Comparison of ENCODE assay signal across 19 cellular contexts in genomic region chr4:2277956-2278355, GRCh38. TPM values are rescaled to one million over a fixed set of nuclear protein-coding genes. Genes with fewer than 3 reads are reported as not detected.
A peak's percentile ranks its signal among the peaks of the same experiment; 100 is the strongest.
DNase-seq lines count a peak whose midpoint lies in the region; ATAC-seq, FAIRE-seq and TF ChIP-seq lines count a peak whose summit lies in the region.
"Had no signal": no experiment of that assay in that cellular context is flagged by ENCODE, and none has a peak within 500 bp of the region (broad histone marks: within the 10 kb centered on the region; RNA-seq: fewer than 3 reads in every experiment).

No MANE protein-coding gene starts in this region.

- H3K9ac ChIP-seq in kidney (ENCODE audit: low read length in 2 of 2) = no peak overlapping the region

- no peak overlapping the region for H3K27ac Mint-ChIP-seq in natural killer cell treated with Interleukin-12 subunit alpha and Interleukin-12 subunit beta and Interleukin-15 and Interleukin-18, amount 100 ng/mL, for 72 hours
- no peak overlapping the region for H3K27ac Mint-ChIP-seq in natural killer cell
- peak overlapping the region; percentile 81 for H3K27ac Mint-ChIP-seq in T-helper 17 cell
- no peak overlapping the region for H3K27ac Mint-ChIP-seq in activated CD4-positive, alpha-beta memory T cell treated with anti-CD3 and anti-CD28 coated beads for 36 hours

- peak; percentile 6 for DNase-seq in natural killer cell treated with Interleukin-12 subunit alpha and Interleukin-12 subunit beta and Interleukin-15 and Interleukin-18, amount 100 ng/mL, for 72 hours (ENCODE audit: low spot score)
- no peak for DNase-seq in natural killer cell
- DNase-seq in T-helper 17 cell = no peak
- peak; percentile 6 for DNase-seq in kidney
- no peak for DNase-seq in activated CD4-positive, alpha-beta memory T cell treated with anti-CD3 and anti-CD28 coated beads for 36 hours
- DNase-seq in HEK293T (ENCODE audit: extremely low spot score) = no peak
- no peak for DNase-seq in DMS 273 (lab: John Stamatoyannopoulos, UW; ENCODE audit: unreplicated experiment)
- DNase-seq: AML-193; CD4-positive, alpha-beta memory T cell; GOT3; H7; Kasumi-1; KG1 had no signal

- H3K4me1 ChIP-seq in kidney (ENCODE audit: control insufficient read depth in 1 of 2, insufficient read depth in 1 of 2, low read depth in 1 of 2, low read length in 2 of 2) = peaks cover 0 to 4% of the 10 kb centered on the region in 2 donors
- H3K4me1 ChIP-seq: A549 had no signal

- H3K4me3 ChIP-seq in kidney (ENCODE audit: low read length in 2 of 2) = no peak overlapping the region
- H3K4me3 ChIP-seq: A549, GM12878 had no signal

- peaks cover 27% of the 10 kb centered on the region in 2 donors for H3K4me1 Mint-ChIP-seq in natural killer cell treated with Interleukin-12 subunit alpha and Interleukin-12 subunit beta and Interleukin-15 and Interleukin-18, amount 100 ng/mL, for 72 hours (ENCODE audit: low read depth in 2 of 2)
- peaks cover 30 to 40% of the 10 kb centered on the region in 2 donors for H3K4me1 Mint-ChIP-seq in natural killer cell
- H3K4me1 Mint-ChIP-seq in T-helper 17 cell = peaks cover 22% of the 10 kb centered on the region
- peaks cover 24% of the 10 kb centered on the region for H3K4me1 Mint-ChIP-seq in activated CD4-positive, alpha-beta memory T cell treated with anti-CD3 and anti-CD28 coated beads for 36 hours (ENCODE audit: low read depth)

- POLR2A ChIA-PET in activated CD4-positive, alpha-beta memory T cell treated with anti-CD3 and anti-CD28 coated beads for 36 hours (lab: Charles Lee) = no interaction called here
- POLR2A ChIA-PET in HEK293T (lab: Yijun Ruan, JAX) = no interaction called here

- CTCF ChIA-PET in activated CD4-positive, alpha-beta memory T cell treated with anti-CD3 and anti-CD28 coated beads for 36 hours (lab: Charles Lee) = no interaction called here
- CTCF ChIA-PET in HEK293T (lab: Yijun Ruan, JAX) = no interaction called here

- H3K36me3 ChIP-seq in kidney (ENCODE audit: control insufficient read depth in 1 of 2, insufficient read depth in 2 of 2, low read length in 2 of 2) = no peaks in the 10 kb centered on the region

- no peaks in the 10 kb centered on the region for H3K9me3 Mint-ChIP-seq in natural killer cell treated with Interleukin-12 subunit alpha and Interleukin-12 subunit beta and Interleukin-15 and Interleukin-18, amount 100 ng/mL, for 72 hours
- H3K9me3 Mint-ChIP-seq in natural killer cell = no peaks in the 10 kb centered on the region
- no peaks in the 10 kb centered on the region for H3K9me3 Mint-ChIP-seq in activated CD4-positive, alpha-beta memory T cell treated with anti-CD3 and anti-CD28 coated beads for 36 hours

- no peaks in the 10 kb centered on the region for H3K27me3 Mint-ChIP-seq in natural killer cell treated with Interleukin-12 subunit alpha and Interleukin-12 subunit beta and Interleukin-15 and Interleukin-18, amount 100 ng/mL, for 72 hours
- no peaks in the 10 kb centered on the region for H3K27me3 Mint-ChIP-seq in natural killer cell (ENCODE audit: low read depth in 2 of 2)
- H3K27me3 Mint-ChIP-seq in T-helper 17 cell = no peaks in the 10 kb centered on the region
- no peaks in the 10 kb centered on the region for H3K27me3 Mint-ChIP-seq in activated CD4-positive, alpha-beta memory T cell treated with anti-CD3 and anti-CD28 coated beads for 36 hours
- H3K27me3 Mint-ChIP-seq: CD4-positive, alpha-beta memory T cell had no signal

- H3K9me3 ChIP-seq in T-helper 17 cell (ENCODE audit: control insufficient read depth, low read length, poor library complexity, severe bottlenecking) (no peaks in the 10 kb centered on the region), kidney (ENCODE audit: control insufficient read depth in 1 of 2, low read length in 2 of 2) (no peaks in the 10 kb centered on the region)
- H3K9me3 ChIP-seq: A549 had no signal

- intact Hi-C loops in natural killer cell (cut with micrococcal nuclease) (no loop called here), kidney (cut with DNase I) (no loop called here)
- intact Hi-C loops in activated CD4-positive, alpha-beta memory T cell treated with anti-CD3 and anti-CD28 coated beads for 36 hours (cut with micrococcal nuclease) = no loop called here

- FAIRE-seq in kidney (lab: Jason Lieb, UNC) = no peak
- FAIRE-seq: A549, GM12878, HepG2 had no signal

- no peaks in the 10 kb centered on the region for H3K36me3 Mint-ChIP-seq in natural killer cell treated with Interleukin-12 subunit alpha and Interleukin-12 subunit beta and Interleukin-15 and Interleukin-18, amount 100 ng/mL, for 72 hours
- H3K36me3 Mint-ChIP-seq in natural killer cell = no peaks in the 10 kb centered on the region
- no peaks in the 10 kb centered on the region for H3K36me3 Mint-ChIP-seq in T-helper 17 cell (ENCODE audit: low read depth)
- no peaks in the 10 kb centered on the region for H3K36me3 Mint-ChIP-seq in activated CD4-positive, alpha-beta memory T cell treated with anti-CD3 and anti-CD28 coated beads for 36 hours

- no peak overlapping the region for H3K4me3 Mint-ChIP-seq in natural killer cell treated with Interleukin-12 subunit alpha and Interleukin-12 subunit beta and Interleukin-15 and Interleukin-18, amount 100 ng/mL, for 72 hours
- H3K4me3 Mint-ChIP-seq in natural killer cell (no peak overlapping the region), T-helper 17 cell (no peak overlapping the region)
- no peak overlapping the region for H3K4me3 Mint-ChIP-seq in activated CD4-positive, alpha-beta memory T cell treated with anti-CD3 and anti-CD28 coated beads for 36 hours
- H3K4me3 Mint-ChIP-seq: CD4-positive, alpha-beta memory T cell had no signal

- ATAC-seq in natural killer cell treated with Interleukin-12 subunit alpha and Interleukin-12 subunit beta and Interleukin-15 and Interleukin-18, amount 100 ng/mL, for 72 hours = no peak
- ATAC-seq in natural killer cell (no peak), T-helper 17 cell (no peak)
- ATAC-seq: A549, GM12878, HCT116, HepG2 had no signal

- H3K27ac ChIP-seq in kidney (ENCODE audit: low read depth in 2 of 2, low read length in 2 of 2) = no peak overlapping the region
- H3K27ac ChIP-seq: 22Rv1, A549, C4-2B had no signal

- no peak for TF ChIP-seq CTCF in natural killer cell (IDR thresholded peaks at IDR 0.05)
- TF ChIP-seq CTCF in kidney (IDR thresholded peaks at IDR 0.05; ENCODE audit: borderline replicate concordance, extremely low read depth, insufficient read depth) = no peak

TF ChIP-seq in HEK293T, 16 proteins besides CTCF, POLR2A, EP300 and RAD21:
- TF ChIP-seq L3MBTL2 (conservative IDR thresholded peaks at IDR 0.05) = no peak
- TF ChIP-seq SP1 (IDR thresholded peaks at IDR 0.05) = no peak
- TF ChIP-seq FOXM1 (IDR thresholded peaks at IDR 0.05; ENCODE audit: borderline replicate concordance) = no peak
- no peak for TF ChIP-seq HDGF (IDR thresholded peaks at IDR 0.05; ENCODE audit: borderline replicate concordance)
- no peak for TF ChIP-seq LEF1 (IDR thresholded peaks at IDR 0.05; ENCODE audit: borderline replicate concordance)
- no peak for TF ChIP-seq ZNF384 (IDR thresholded peaks at IDR 0.05)
- TF ChIP-seq BHLHE40 (IDR thresholded peaks at IDR 0.05; ENCODE audit: borderline replicate concordance) = no peak
- TF ChIP-seq ELF4 (IDR thresholded peaks at IDR 0.05) = no peak
- no peak for TF ChIP-seq NFRKB (IDR thresholded peaks at IDR 0.05)
- no peak for TF ChIP-seq TARDBP (IDR thresholded peaks at IDR 0.05)
- TF ChIP-seq FOXK2 (IDR thresholded peaks at IDR 0.05) = no peak
- no peak for TF ChIP-seq CTBP1 (IDR thresholded peaks at IDR 0.05; ENCODE audit: borderline replicate concordance)
- no peak for TF ChIP-seq FOXA1 (IDR thresholded peaks at IDR 0.05)
- no peak for TF ChIP-seq PKNOX1 (IDR thresholded peaks at IDR 0.05)
- TF ChIP-seq ARNT (IDR thresholded peaks at IDR 0.05) = no peak
- TF ChIP-seq SUZ12 (IDR thresholded peaks at IDR 0.05) = no peak

RNA-seq across cellular contexts. Expression of gene MXD4, which starts 16.0 kb away (rescaled TPM):
- total RNA-seq in natural killer cell treated with Interleukin-12 subunit alpha and Interleukin-12 subunit beta and Interleukin-15 and Interleukin-18, amount 100 ng/mL, for 72 hours = 10 to 100 TPM; 13.9 to 14.5 TPM
- 100 to 1,000 TPM; 141 to 172 (median 166) TPM for total RNA-seq in natural killer cell
- 100 to 1,000 TPM in 1 of 2 donors, 10 to 100 TPM in 1; 81.4 to 100 TPM for total RNA-seq in T-helper 17 cell
- total RNA-seq in kidney = 84.8 TPM
- 49.8 TPM for polyA plus RNA-seq in kidney (ENCODE audit: insufficient read depth, low read depth, low replicate concordance)
- 1 to 10 TPM; 3.6 to 4.9 TPM for total RNA-seq in activated CD4-positive, alpha-beta memory T cell treated with anti-CD3 and anti-CD28 coated beads for 36 hours

RNA-seq across cellular contexts. Expression of gene HAUS3, which starts 36.0 kb away (rescaled TPM):
- total RNA-seq in natural killer cell treated with Interleukin-12 subunit alpha and Interleukin-12 subunit beta and Interleukin-15 and Interleukin-18, amount 100 ng/mL, for 72 hours = 10 to 100 TPM; 17.6 to 30.0 TPM
- total RNA-seq in natural killer cell (10 to 100 TPM; 38.0 to 50.3 (median 49.4) TPM), T-helper 17 cell (10 to 100 TPM; 78.5 to 94.5 TPM), kidney (12.1 TPM)
- 4.1 TPM for polyA plus RNA-seq in kidney (ENCODE audit: insufficient read depth, low read depth, low replicate concordance)
- 10 to 100 TPM; 20.2 to 20.3 TPM for total RNA-seq in activated CD4-positive, alpha-beta memory T cell treated with anti-CD3 and anti-CD28 coated beads for 36 hours

RNA-seq across cellular contexts. Expression of gene POLN, which starts 36.0 kb away (rescaled TPM):
- 1 to 10 TPM; 3.8 to 6.1 TPM for total RNA-seq in natural killer cell treated with Interleukin-12 subunit alpha and Interleukin-12 subunit beta and Interleukin-15 and Interleukin-18, amount 100 ng/mL, for 72 hours
- total RNA-seq in natural killer cell = 1 to 10 TPM; 2.6 to 6.9 (median 3.3) TPM
- 1 to 10 TPM; 2.8 to 3.9 TPM for total RNA-seq in T-helper 17 cell
- 3.8 TPM for total RNA-seq in kidney
- 1.3 TPM for polyA plus RNA-seq in kidney (ENCODE audit: insufficient read depth, low read depth, low replicate concordance)
- total RNA-seq in activated CD4-positive, alpha-beta memory T cell treated with anti-CD3 and anti-CD28 coated beads for 36 hours = 1 to 10 TPM; 2.7 to 4.0 TPM

Comparison
In these comparisons a context has a peak if more than half of its experiments do, and no peak if none do; other contexts are left out.
1. DNase-seq: peak in natural killer cell treated with Interleukin-12 subunit alpha and Interleukin-12 subunit beta and Interleukin-15 and Interleukin-18, amount 100 ng/mL, for 72 hours (single experiment) and kidney (single experiment); none in natural killer cell (single experiment), T-helper 17 cell (0 of 3), activated CD4-positive, alpha-beta memory T cell treated with anti-CD3 and anti-CD28 coated beads for 36 hours (single experiment), HEK293T (single experiment) and DMS 273 (single experiment).